In the genomic region with DNA sequence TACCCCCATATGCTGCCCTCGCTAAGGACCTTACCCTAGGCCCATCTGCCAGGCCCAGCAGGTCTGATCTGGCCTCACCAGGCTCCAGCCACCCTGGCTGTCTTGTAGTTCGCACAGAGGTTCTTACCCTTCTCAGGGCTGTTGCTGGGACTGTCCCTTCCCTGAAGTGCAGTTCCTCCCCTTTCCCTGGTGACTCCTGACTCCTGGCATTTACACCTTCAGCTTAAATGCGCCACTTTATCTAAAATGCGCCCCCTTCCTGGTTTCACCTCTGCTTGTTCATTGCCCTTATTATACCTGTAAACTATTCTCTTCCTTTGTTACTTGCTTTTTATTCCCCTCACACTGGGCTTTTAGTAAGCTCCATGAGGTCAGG, we compare ENCODE assay signal across 8 cellular contexts. TPM values are rescaled to one million over a fixed set of nuclear protein-coding genes. Genes with fewer than 3 reads are reported as not detected.
DNase-seq lines count a peak whose midpoint lies in the region; ATAC-seq and TF ChIP-seq lines count a peak whose summit lies in the region.

No MANE protein-coding gene starts in this region.

- H3K27me3 ChIP-seq in PC-9 (ENCODE audit: insufficient read depth, low read depth), result no peaks in the 10 kb centered on the region
- no peaks in the 10 kb centered on the region for H3K27me3 ChIP-seq in duodenal mucosa (ENCODE audit: control insufficient read depth in 1 of 2, insufficient read depth in 2 of 2, low read length in 2 of 2)
- peaks cover 14% of the 10 kb centered on the region for H3K27me3 ChIP-seq in neural progenitor cell

- H3K27ac Mint-ChIP-seq in neural progenitor cell, result peak overlapping the region; percentile 44

- CTCF ChIA-PET in PC-9 (lab: Charles Lee), result interaction anchor here (0.5 to 0.6 kb wide), 2 partner anchors 30 to 304 kb away, joined by 4 to 5 read pairs; no protein-coding TSS in a partner anchor

- H3K27ac ChIP-seq in PC-9 (peak overlapping the region; percentile 62), duodenal mucosa (ENCODE audit: low read depth, low read length) (peak overlapping the region; percentile 96), neural progenitor cell (no peak overlapping the region)

- H4K20me1 ChIP-seq in PC-9 (ENCODE audit: insufficient read depth) (0 out of 2 replicates have a peak, but pooled peaks cover 6% of the 10 kb centered on the region), neural progenitor cell (ENCODE audit: low read depth) (no peaks in the 10 kb centered on the region)

- DNase-seq in PC-9 (peak; percentile 27 to 50), neural progenitor cell (ENCODE audit: low spot score) (no peak), kidney glomerular epithelial cell (lab: John Stamatoyannopoulos, UW) (no peak), DMS153 treated with DMSO at 0.1 percent for 48 hours (lab: John Stamatoyannopoulos, UW; ENCODE audit: unreplicated experiment) (no peak), NCI-H446 treated with DMSO at 0.1 percent for 48 hours (lab: John Stamatoyannopoulos, UW) (no peak)

- intact Hi-C loops in PC-9 (cut with micrococcal nuclease; ENCODE audit: unreplicated experiment), result loop anchor here (10.0 kb wide), 1 partner anchor 304 kb away; no protein-coding TSS in a partner anchor

- no peaks in the 10 kb centered on the region for H3K79me2 ChIP-seq in PC-9 (ENCODE audit: low read depth)
- H3K79me2 ChIP-seq in neural progenitor cell (ENCODE audit: low read depth), result no peaks in the 10 kb centered on the region

- H2AFZ ChIP-seq in PC-9 (no peak overlapping the region), neural progenitor cell (replicated peaks) (no peak overlapping the region)

- H3K4me3 ChIP-seq in PC-9 (peak overlapping the region; percentile 66), duodenal mucosa (ENCODE audit: low read depth in 1 of 2, low read length in 2 of 2) (peak overlapping the region; percentile 78 to 79), neural progenitor cell (peak overlapping the region; percentile 69)

- H3F3A ChIP-seq in PC-9 (ENCODE audit: insufficient read depth, low read depth) (peaks cover 36% of the 10 kb centered on the region), neural progenitor cell (ENCODE audit: low read depth) (peaks cover 42% of the 10 kb centered on the region)

- H3K4me1 Mint-ChIP-seq in neural progenitor cell, result peaks cover 30% of the 10 kb centered on the region

- H3K36me3 ChIP-seq in PC-9 (ENCODE audit: low read depth) (peaks cover 11% of the 10 kb centered on the region; the same call in 1 of the 2 replicates), duodenal mucosa (ENCODE audit: control insufficient read depth in 1 of 2, insufficient read depth in 2 of 2, low read length in 2 of 2) (peaks cover 16 to 33% of the 10 kb centered on the region in 2 donors), neural progenitor cell (no peaks in the 10 kb centered on the region)

- H3K9ac ChIP-seq in duodenal mucosa (ENCODE audit: low read depth in 1 of 2, low read length in 2 of 2) (peak overlapping the region; percentile 70 to 71), neural progenitor cell (no peak overlapping the region)

- H3K9me2 ChIP-seq in PC-9 (ENCODE audit: insufficient read depth), result no peaks in the 10 kb centered on the region

- no peaks in the 10 kb centered on the region for H3K9me3 Mint-ChIP-seq in neural progenitor cell

- H3K4me3 Mint-ChIP-seq in neural progenitor cell, result peak overlapping the region; percentile 83

- POLR2A ChIA-PET in PC-9 (lab: Charles Lee; ENCODE audit: unreplicated experiment), result interaction anchor here (0.7 to 0.9 kb wide), 3 partner anchors 16 to 178 kb away, joined by 3 to 4 read pairs (median 3); a partner anchor contains a TSS

- H3K9me3 ChIP-seq in PC-9 (ENCODE audit: insufficient read depth, low read depth) (no peaks in the 10 kb centered on the region), duodenal mucosa (ENCODE audit: control insufficient read depth in 1 of 2, low read length in 2 of 2) (no peaks in the 10 kb centered on the region), neural progenitor cell (ENCODE audit: low read depth) (no peaks in the 10 kb centered on the region)

- peak; percentile 4 for ATAC-seq in GM19467 (IDR thresholded peaks at IDR 0.05; ENCODE audit: unreplicated experiment)
- no peak for ATAC-seq in GM18505 (IDR thresholded peaks at IDR 0.05; ENCODE audit: unreplicated experiment)

- H3K4me2 ChIP-seq in PC-9 (peak overlapping the region; percentile 95), neural progenitor cell (peak overlapping the region; percentile 90)

- H3K4me1 ChIP-seq in PC-9 (replicated peaks; ENCODE audit: insufficient read depth) (peaks cover 19% of the 10 kb centered on the region), duodenal mucosa (ENCODE audit: control insufficient read depth in 1 of 2, insufficient read depth in 2 of 2, low read length in 2 of 2) (peaks cover 23 to 35% of the 10 kb centered on the region in 2 donors), neural progenitor cell (peaks cover 35% of the 10 kb centered on the region)

- no TSS peak for BruUV-seq in PC-9 (replicated peaks; lab: Mats Ljungman, UMichigan)

- TF ChIP-seq POLR2A in GM18505 (IDR thresholded peaks at IDR 0.05; ENCODE audit: borderline replicate concordance, extremely low read depth, insufficient read depth, insufficient read length), result no peak

- TF ChIP-seq CTCF in PC-9 (conservative IDR thresholded peaks at IDR 0.05) (no peak), neural progenitor cell (IDR thresholded peaks at IDR 0.05) (no peak)

- peaks cover 8% of the 10 kb centered on the region for H3K36me3 Mint-ChIP-seq in neural progenitor cell

- peaks cover 2% of the 10 kb centered on the region for H3K27me3 Mint-ChIP-seq in neural progenitor cell (ENCODE audit: insufficient read depth, low read depth)

RNA-seq across cellular contexts. Expression of a gene that starts 0.8 kb away (rescaled TPM):
- 21.7 and 35.8 TPM in 2 replicates for total RNA-seq in PC-9 (2021)
- 15.0 and 36.1 TPM in 2 replicates for total RNA-seq in neural progenitor cell (ENCODE audit: low replicate concordance)

RNA-seq across cellular contexts. Expression of a gene that starts 16.3 kb away (rescaled TPM):
- total RNA-seq in PC-9 (2021) (114 and 127 TPM in 2 replicates), neural progenitor cell (ENCODE audit: low replicate concordance) (126 and 146 TPM in 2 replicates)

RNA-seq across cellular contexts. Expression of a gene that starts 17.0 kb away (rescaled TPM):
- 72.4 and 99.1 TPM in 2 replicates for total RNA-seq in PC-9 (2021)
- total RNA-seq in neural progenitor cell (ENCODE audit: low replicate concordance), result 50.8 and 86.3 TPM in 2 replicates

RNA-seq across cellular contexts. Expression of a gene that starts 34.6 kb away (rescaled TPM):
- total RNA-seq in PC-9 (2021), result 53.2 and 57.7 TPM in 2 replicates
- total RNA-seq in neural progenitor cell (ENCODE audit: low replicate concordance), result 30.5 and 50.2 TPM in 2 replicates

RNA-seq across cellular contexts. Expression of a gene that starts 39.5 kb away (rescaled TPM):
- total RNA-seq in PC-9 (2021), result 2.0 and 3.1 TPM in 2 replicates
- total RNA-seq in neural progenitor cell (ENCODE audit: low replicate concordance), result 24.9 and 32.4 TPM in 2 replicates

Comparison
In these comparisons a context has a peak if more than half of its experiments do, and no peak if none do; other contexts are left out.
1. DNase-seq: peak in PC-9 (2 of 2); none in neural progenitor cell (single experiment), kidney glomerular epithelial cell (single experiment), DMS153 treated with DMSO at 0.1 percent for 48 hours (single experiment) and NCI-H446 treated with DMSO at 0.1 percent for 48 hours (single experiment).
2. Peak in every context shown above with its lines, with median percentiles within 50 percentile points of each other: H3K4me3 ChIP-seq.